In the genomic region with DNA sequence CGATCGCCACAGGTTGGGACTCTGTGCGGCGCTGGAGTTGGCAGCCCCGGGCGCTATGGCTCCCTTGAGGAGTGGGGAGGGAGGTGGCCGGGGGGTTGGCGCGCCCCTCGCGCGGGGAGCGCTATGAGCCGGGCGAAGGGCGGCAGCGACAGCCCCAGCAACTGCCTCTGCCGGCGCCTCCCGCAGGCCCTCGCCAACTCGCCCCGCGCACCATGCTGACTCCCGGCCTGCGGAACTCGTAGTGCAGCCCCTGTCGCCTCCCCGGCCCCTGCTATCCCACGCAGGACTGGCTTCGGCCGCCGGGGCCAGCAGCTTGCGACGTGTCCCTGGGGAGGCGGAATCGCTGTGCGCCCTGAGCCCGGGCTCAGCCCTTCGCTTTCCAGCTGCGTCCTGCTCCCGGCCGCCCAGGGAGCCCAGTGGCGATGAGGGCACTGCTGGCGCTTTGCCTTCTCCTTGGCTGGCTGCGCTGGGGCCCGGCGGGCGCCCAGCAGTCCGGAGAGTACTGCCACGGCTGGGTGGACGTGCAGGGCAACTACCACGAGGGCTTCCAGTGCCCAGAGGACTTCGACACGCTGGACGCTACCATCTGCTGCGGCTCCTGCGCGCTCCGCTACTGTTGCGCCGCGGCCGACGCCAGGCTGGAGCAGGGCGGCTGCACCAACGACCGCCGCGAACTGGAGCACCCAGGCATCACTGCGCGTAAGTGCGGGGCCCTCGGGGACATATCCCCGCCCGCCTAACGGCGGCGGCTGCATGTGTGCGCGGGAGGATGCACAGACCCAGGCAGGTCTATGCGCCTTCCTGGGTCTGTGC, we compare ENCODE assay signal across 8 cellular contexts. TPM values are rescaled to one million over a fixed set of nuclear protein-coding genes. Genes with fewer than 3 reads are reported as not detected.
DNase-seq lines count a peak whose midpoint lies in the region; ATAC-seq lines count a peak whose summit lies in the region.

No MANE protein-coding gene starts in this region.

- no peak overlapping the region for H3K27ac Mint-ChIP-seq in natural killer cell treated with Interleukin-12 subunit alpha and Interleukin-12 subunit beta and Interleukin-15 and Interleukin-18, amount 100 ng/mL, for 72 hours

- no peaks in the 10 kb centered on the region for H3K36me3 Mint-ChIP-seq in natural killer cell treated with Interleukin-12 subunit alpha and Interleukin-12 subunit beta and Interleukin-15 and Interleukin-18, amount 100 ng/mL, for 72 hours

- peak; percentile 38 for ATAC-seq in HG02852 (IDR thresholded peaks at IDR 0.05; ENCODE audit: unreplicated experiment)
- ATAC-seq in natural killer cell treated with Interleukin-12 subunit alpha and Interleukin-12 subunit beta and Interleukin-15 and Interleukin-18, amount 100 ng/mL, for 72 hours, result peak; percentile 63

- no peaks in the 10 kb centered on the region for H3K9me3 Mint-ChIP-seq in natural killer cell treated with Interleukin-12 subunit alpha and Interleukin-12 subunit beta and Interleukin-15 and Interleukin-18, amount 100 ng/mL, for 72 hours

- peaks cover 45 to 55% of the 10 kb centered on the region in 2 donors for H3K27me3 Mint-ChIP-seq in natural killer cell treated with Interleukin-12 subunit alpha and Interleukin-12 subunit beta and Interleukin-15 and Interleukin-18, amount 100 ng/mL, for 72 hours

- H3K27ac ChIP-seq in esophagus (ENCODE audit: low read depth in 2 of 2, low read length in 1 of 2), result no peak overlapping the region

- peaks cover 12% of the 10 kb centered on the region in 2 donors for H3K4me1 ChIP-seq in esophagus (ENCODE audit: control insufficient read depth in 2 of 2, insufficient read depth in 2 of 2, low read length in 1 of 2)

- H3K4me1 Mint-ChIP-seq in natural killer cell treated with Interleukin-12 subunit alpha and Interleukin-12 subunit beta and Interleukin-15 and Interleukin-18, amount 100 ng/mL, for 72 hours (ENCODE audit: low read depth in 2 of 2), result peaks cover 10 to 11% of the 10 kb centered on the region in 2 donors

- DNase-seq in activated CD4-positive, alpha-beta T cell treated with anti-CD3 and anti-CD28 coated beads for 48 hours, result peak; percentile 37
- no peak for DNase-seq in activated CD4-positive, alpha-beta T cell treated with anti-CD3 and anti-CD28 coated beads, Interleukin-2, amount 50 U/mL, for 1 hour
- DNase-seq in SW 1271 (lab: John Stamatoyannopoulos, UW) (peak; percentile 2 to 24), CD1c-positive myeloid dendritic cell (ENCODE audit: extremely low spot score) (no peak)
- DNase-seq in natural killer cell treated with Interleukin-12 subunit alpha and Interleukin-12 subunit beta and Interleukin-15 and Interleukin-18, amount 100 ng/mL, for 72 hours (ENCODE audit: low spot score), result no peak
- DNase-seq in effector CD8-positive, alpha-beta T cell (lab: John Stamatoyannopoulos, UW), result no peak

- peak overlapping the region; percentile 84 for H3K4me3 Mint-ChIP-seq in natural killer cell treated with Interleukin-12 subunit alpha and Interleukin-12 subunit beta and Interleukin-15 and Interleukin-18, amount 100 ng/mL, for 72 hours

- 0 to 1% methylated on average over 80 to 82 of the region's 82 CpGs for whole genome bisulfite sequencing in esophagus, 2 donors

- H3K36me3 ChIP-seq in esophagus (ENCODE audit: control insufficient read depth in 2 of 2, insufficient read depth in 2 of 2, low read length in 1 of 2), result no peaks in the 10 kb centered on the region

- peaks cover 0 to 6% of the 10 kb centered on the region in 2 donors for H3K27me3 ChIP-seq in esophagus (ENCODE audit: control insufficient read depth in 1 of 2, insufficient read depth in 2 of 2, low read length in 2 of 2)

- no peaks in the 10 kb centered on the region for H3K9me3 ChIP-seq in esophagus (ENCODE audit: control insufficient read depth in 2 of 2, insufficient read depth in 1 of 2, low read depth in 1 of 2, low read length in 1 of 2)

- peak overlapping the region; percentile 37 to 48 for H3K4me3 ChIP-seq in esophagus (ENCODE audit: low read depth in 1 of 2, low read length in 2 of 2)

RNA-seq across cellular contexts. Expression of gene SHISA3, which starts 0.6 kb away (rescaled TPM):
- polyA plus RNA-seq in esophagus, result under 1 TPM; 0.22 to 0.39 TPM
- total RNA-seq in natural killer cell treated with Interleukin-12 subunit alpha and Interleukin-12 subunit beta and Interleukin-15 and Interleukin-18, amount 100 ng/mL, for 72 hours, result under 1 TPM in 1 of 2 donors, not detected in 1; 0.14 TPM

Comparison
In these comparisons a context has a peak if more than half of its experiments do, and no peak if none do; other contexts are left out.
1. DNase-seq: peak in activated CD4-positive, alpha-beta T cell treated with anti-CD3 and anti-CD28 coated beads for 48 hours (single experiment) and SW 1271 (2 of 2); none in activated CD4-positive, alpha-beta T cell treated with anti-CD3 and anti-CD28 coated beads, Interleukin-2, amount 50 U/mL, for 1 hour (single experiment), natural killer cell treated with Interleukin-12 subunit alpha and Interleukin-12 subunit beta and Interleukin-15 and Interleukin-18, amount 100 ng/mL, for 72 hours (single experiment), effector CD8-positive, alpha-beta T cell (single experiment) and CD1c-positive myeloid dendritic cell (single experiment).